ENCODE assay signal across 24 cellular contexts in genomic region chr7:147805996-147806576, GRCh38.
"Had no signal": no experiment of that assay in that cellular context is flagged by ENCODE, and none has a peak within 500 bp of the region (broad histone marks: within the 10 kb centered on the region; RNA-seq: fewer than 3 reads in every experiment).

No MANE protein-coding gene starts in this region.

- FAIRE-seq: bronchial epithelial cell, endometrium, TTC549 had no signal

- DNase-seq: activated CD4-positive, alpha-beta T cell treated with anti-CD3 and anti-CD28 coated beads, Interleukin-2, amount 10 ng/mL, durations not matched to agents 7 days and 5 days; activated CD4-positive, CD25-positive, alpha-beta regulatory T cell treated with anti-CD3 and anti-CD28 coated beads, Interleukin-2, amount 50 U/mL, for 72 hours; activated CD8-positive, alpha-beta memory T cell treated with anti-CD3 and anti-CD28 coated beads, Interleukin-2, amount 10 ng/mL, durations not matched to agents 7 days and 5 days; activated CD8-positive, alpha-beta T cell treated with anti-CD3 and anti-CD28 coated beads for 36 hours; activated effector memory CD4-positive, alpha-beta T cell treated with anti-CD3 and anti-CD28 coated beads, Interleukin-2, amount 50 U/mL, for 16 hours; activated naive CD4-positive, alpha-beta T cell treated with anti-CD3 and anti-CD28 coated beads, Interleukin-2, amount 10 ng/mL, durations not matched to agents 7 days and 5 days; activated T-cell treated with anti-CD3 and anti-CD28 coated beads for 4 hours; amygdala; cortex of kidney; heart right ventricle; islet precursor cell; left cardiac atrium; mucosa of descending colon; retina; spleen; stimulated activated CD4-positive, alpha-beta T cell treated with anti-CD3 and anti-CD28 coated beads, Interleukin-4, amount 100 ng/mL, for 1 hour; stimulated activated naive CD4-positive, alpha-beta T cell; testis; upper lobe of left lung; WERI-Rb-1 had no signal

- H3K27me3 ChIP-seq: gastroesophageal sphincter, heart right ventricle, spleen, testis, upper lobe of left lung had no signal

- H3K9me3 ChIP-seq: gastroesophageal sphincter, mucosa of descending colon, testis, upper lobe of left lung had no signal

- H3K4me1 ChIP-seq: heart right ventricle, spleen, testis, upper lobe of left lung had no signal

- H3K4me3 ChIP-seq: gastroesophageal sphincter, heart right ventricle, mucosa of descending colon, spleen, testis, upper lobe of left lung had no signal

- ATAC-seq: activated CD8-positive, alpha-beta memory T cell treated with anti-CD3 and anti-CD28 coated beads, Interleukin-2, amount 10 ng/mL, durations not matched to agents 7 days and 5 days; activated CD8-positive, alpha-beta T cell treated with anti-CD3 and anti-CD28 coated beads for 36 hours; gastroesophageal sphincter; heart right ventricle; left cardiac atrium; mucosa of descending colon had no signal

- H3K36me3 ChIP-seq: gastroesophageal sphincter, heart right ventricle, spleen, upper lobe of left lung, WERI-Rb-1 had no signal

- H3K27ac ChIP-seq: gastroesophageal sphincter, heart right ventricle, spleen, testis, upper lobe of left lung, WERI-Rb-1 had no signal
